31 cellular contexts compared by ENCODE assay signal in genomic region chr21:46600305-46600704, GRCh38. TPM values are rescaled to one million over a fixed set of nuclear protein-coding genes. Genes with fewer than 3 reads are reported as not detected.
A peak's percentile ranks its signal among the peaks of the same experiment; 100 is the strongest.
DNase-seq lines count a peak whose midpoint lies in the region; ATAC-seq, FAIRE-seq and TF ChIP-seq lines count a peak whose summit lies in the region.
"Had no signal": no experiment of that assay in that cellular context is flagged by ENCODE, and none has a peak within 500 bp of the region (broad histone marks: within the 10 kb centered on the region; RNA-seq: fewer than 3 reads in every experiment).

No MANE protein-coding gene starts in this region.

- H3K14ac ChIP-seq in IMR-90 (replicated peaks; ENCODE audit: low read depth, low read length), result no peak overlapping the region

- H3K4me2 ChIP-seq in IMR-90 (ENCODE audit: low read depth, low read length), result no peak overlapping the region
- H3K4me2 ChIP-seq in K562 (ENCODE audit: insufficient read depth, low read length), result no peak overlapping the region
- H3K4me2 ChIP-seq: GM23338 had no signal

- H4K20me1 ChIP-seq in IMR-90 (ENCODE audit: insufficient read depth, low read length) (no peaks in the 10 kb centered on the region), K562 (replicated peaks; ENCODE audit: control insufficient read depth, insufficient read depth, low read length) (no peaks in the 10 kb centered on the region)

- peak overlapping the region; percentile 43; the same call in 1 of the 2 replicates for H2AK5ac ChIP-seq in IMR-90 (ENCODE audit: low read depth, low read length)

- TF ChIP-seq CTCF in IMR-90 (conservative IDR thresholded peaks at IDR 0.05; ENCODE audit: low read depth, low read length), result no peak
- TF ChIP-seq CTCF in K562 (IDR thresholded peaks at IDR 0.05 in 2 of 3, conservative IDR thresholded peaks at IDR 0.05 in 1 of 3; ENCODE audit: insufficient read depth in 2 of 3, low read depth in 1 of 3, low read length in 3 of 3), result no peak

- no peak overlapping the region for H3K9ac ChIP-seq in IMR-90 (ENCODE audit: low read depth, low read length)
- H3K9ac ChIP-seq in K562 (ENCODE audit: insufficient read depth in 1 of 2, low read depth in 2 of 2, low read length in 2 of 2), result no peak overlapping the region; a peak in 1 of 4 replicates

- dilution Hi-C loops in IMR-90 (cut with HindIII; ENCODE audit: low sequenced_read_pairs, unreplicated experiment), result no loop called here

- no peaks in the 10 kb centered on the region for H3K27me3 Mint-ChIP-seq in naive thymus-derived CD4-positive, alpha-beta T cell
- no peaks in the 10 kb centered on the region for H3K27me3 Mint-ChIP-seq in effector memory CD8-positive, alpha-beta T cell

- peaks cover 11 to 75% (median 46%) of the 10 kb centered on the region in 7 donors for H3K4me1 Mint-ChIP-seq in naive thymus-derived CD4-positive, alpha-beta T cell
- H3K4me1 Mint-ChIP-seq in effector memory CD8-positive, alpha-beta T cell (ENCODE audit: low read depth in 2 of 2), result peaks cover 8 to 9% of the 10 kb centered on the region in 2 donors

- POLR2A ChIA-PET in IMR-90 (lab: Charles Lee; ENCODE audit: unreplicated experiment) (no interaction called here), K562 (lab: Yijun Ruan, JAX) (no interaction called here)
- POLR2A ChIA-PET in naive thymus-derived CD4-positive, alpha-beta T cell (lab: Charles Lee), result interaction anchor here (1.0 to 1.4 kb wide), 2 partner anchors 19 to 40 kb away, joined by 3 to 4 read pairs; no protein-coding TSS in a partner anchor

- TF ChIP-seq POLR2A in IMR-90 (IDR thresholded peaks at IDR 0.05; ENCODE audit: low read depth, low read length), result no peak
- no peak for TF ChIP-seq POLR2A in K562 (conservative IDR thresholded peaks at IDR 0.05)

- no peak overlapping the region; the same call in 2 of the 3 replicates for H2BK15ac ChIP-seq in IMR-90 (ENCODE audit: low read depth, low read length)

- no peak overlapping the region for H4K91ac ChIP-seq in IMR-90 (ENCODE audit: insufficient read depth, low read depth, low read length)

- no peak for DNase-seq in IMR-90
- DNase-seq in K562 (ENCODE audit: extremely low read depth in 1 of 4, low spot score in 3 of 4), result no peak
- DNase-seq in naive thymus-derived CD4-positive, alpha-beta T cell, result no peak
- no peak for DNase-seq in substantia nigra (lab: John Stamatoyannopoulos, UW)
- DNase-seq in effector memory CD8-positive, alpha-beta T cell, result no peak
- no peak for DNase-seq in frontal cortex (ENCODE audit: low spot score in 2 of 2)
- DNase-seq: Calu3; DMS79 treated with DMSO at 0.1 percent for 48 hours; GF-D8; HFFc6; Kasumi-1; MV-4-11; NCI-H1105; NCI-H1436 treated with DMSO at 0.1 percent for 48 hours; NCI-H187 treated with DMSO at 0.1 percent for 48 hours; NCI-H446 treated with DMSO at 0.1 percent for 48 hours; NCI-H526; NCI-H82; NK-92 treated with Interleukin-12 subunit alpha and Interleukin-12 subunit beta, amount 100 ng/mL, for 24 hours; PC-3; Right ventricle myocardium superior had no signal

- ATAC-seq in IMR-90 (ENCODE audit: low read depth) (no peak), K562 (no peak), HG02763 (IDR thresholded peaks at IDR 0.05; ENCODE audit: unreplicated experiment) (no peak)
- no peak for ATAC-seq in naive thymus-derived CD4-positive, alpha-beta T cell
- ATAC-seq in effector memory CD8-positive, alpha-beta T cell (replicated peaks), result no peak
- ATAC-seq: GM23338, PC-3 had no signal

- H3K27ac ChIP-seq in IMR-90 (ENCODE audit: insufficient read depth, low read length) (no peak overlapping the region), K562 (ENCODE audit: extremely low read depth, low read depth, low read length) (no peak overlapping the region), substantia nigra (ENCODE audit: low read depth, low read length, poor library complexity, severe bottlenecking) (peak overlapping the region; percentile 40)
- no peak overlapping the region for H3K27ac ChIP-seq in naive thymus-derived CD4-positive, alpha-beta T cell (ENCODE audit: low read depth, low read length)
- H3K27ac ChIP-seq: C4-2B, HL-60 had no signal

- TF ChIP-seq EP300 in K562 (IDR thresholded peaks at IDR 0.05; ENCODE audit: low read length), result no peak

- peak overlapping the region in 6 of 9 donors; percentile 50 to 84 (median 74) for H3K27ac Mint-ChIP-seq in naive thymus-derived CD4-positive, alpha-beta T cell
- H3K27ac Mint-ChIP-seq in effector memory CD8-positive, alpha-beta T cell, result no peak overlapping the region
- H3K27ac Mint-ChIP-seq: B cell, GM23338 had no signal

- no peak overlapping the region for H3K23ac ChIP-seq in IMR-90 (ENCODE audit: low read depth, low read length)

- H3K36me3 Mint-ChIP-seq in naive thymus-derived CD4-positive, alpha-beta T cell, result no peaks in the 10 kb centered on the region
- H3K36me3 Mint-ChIP-seq in effector memory CD8-positive, alpha-beta T cell (ENCODE audit: insufficient read depth), result no peaks in the 10 kb centered on the region

- H3K36me3 ChIP-seq in IMR-90 (ENCODE audit: control insufficient read depth, insufficient read depth, low read length) (no peaks in the 10 kb centered on the region), K562 (ENCODE audit: control insufficient read depth, insufficient read depth, low read length) (no peaks in the 10 kb centered on the region)
- H3K36me3 ChIP-seq in naive thymus-derived CD4-positive, alpha-beta T cell (ENCODE audit: control insufficient read depth in 2 of 3, insufficient read depth in 3 of 3, low read length in 3 of 3), result no peaks in the 10 kb centered on the region
- H3K36me3 ChIP-seq: HAP-1, SJSA1 had no signal

- H3K56ac ChIP-seq in IMR-90 (ENCODE audit: extremely low read depth, insufficient read depth, low read length), result no peak overlapping the region

- peak overlapping the region in 1 of 10 donors; percentile 43 for H3K4me3 Mint-ChIP-seq in naive thymus-derived CD4-positive, alpha-beta T cell
- H3K4me3 Mint-ChIP-seq in effector memory CD8-positive, alpha-beta T cell, result no peak overlapping the region
- H3K4me3 Mint-ChIP-seq: B cell, GM23338, HFFc6 had no signal

- H3K9me3 Mint-ChIP-seq in naive thymus-derived CD4-positive, alpha-beta T cell, result peaks cover 0 to 3% (median 0%) of the 10 kb centered on the region in 11 donors
- no peaks in the 10 kb centered on the region for H3K9me3 Mint-ChIP-seq in effector memory CD8-positive, alpha-beta T cell
- H3K9me3 Mint-ChIP-seq: HFFc6 had no signal

- H3K18ac ChIP-seq in IMR-90 (ENCODE audit: low read depth, low read length), result no peak overlapping the region

- peaks cover 8% of the 10 kb centered on the region; the same call in 1 of the 2 replicates for H3K9me1 ChIP-seq in IMR-90 (ENCODE audit: insufficient read depth, low read length)
- H3K9me1 ChIP-seq in K562 (ENCODE audit: control insufficient read depth, insufficient read depth, low read length), result no peaks in the 10 kb centered on the region

- H2BK120ac ChIP-seq in IMR-90 (ENCODE audit: low read depth, low read length), result no peak overlapping the region

- no CpG with 5 or more reads among the region's 5 CpGs for WGBS in IMR-90 (ENCODE audit: extremely low coverage in 2 of 2, insufficient read length in 1 of 2), 2 experiments
- WGBS in K562 (ENCODE audit: insufficient coverage, low coverage, missing lambda C conversion rate), result 12% methylated on average over 5 of the region's 5 CpGs

- H3K79me2 ChIP-seq in K562 (ENCODE audit: control insufficient read depth, insufficient read depth, low read length), result no peaks in the 10 kb centered on the region

- no peak overlapping the region for H4K5ac ChIP-seq in IMR-90 (ENCODE audit: low read depth, low read length)

- no peak for FAIRE-seq in K562 (lab: Jason Lieb, UNC)
- no peak for FAIRE-seq in frontal cortex (lab: Jason Lieb, UNC)
- FAIRE-seq: GM12891 had no signal

- H3K9me3 ChIP-seq in IMR-90 (ENCODE audit: control insufficient read depth, insufficient read depth, low read length) (no peaks in the 10 kb centered on the region), K562 (replicated peaks; ENCODE audit: control insufficient read depth, insufficient read depth, low read depth, low read length) (no peaks in the 10 kb centered on the region)
- no peaks in the 10 kb centered on the region for H3K9me3 ChIP-seq in naive thymus-derived CD4-positive, alpha-beta T cell (ENCODE audit: control insufficient read depth in 2 of 3, low read length in 3 of 3)
- H3K9me3 ChIP-seq: HAP-1, SJSA1 had no signal

- intact Hi-C loops in IMR-90 (cut with micrococcal nuclease), result no loop called here
- intact Hi-C loops in K562 (cut with micrococcal nuclease), result no loop called here
- intact Hi-C loops in naive thymus-derived CD4-positive, alpha-beta T cell (cut with micrococcal nuclease), result no loop called here

- H4K8ac ChIP-seq in IMR-90 (ENCODE audit: low read depth in 2 of 2, low read length in 2 of 2), result peak overlapping the region in 1 of 2 experiments; percentile 57; a peak in 1 of 4 replicates

- H3K4me3 ChIP-seq in IMR-90 (ENCODE audit: insufficient read depth, low read depth, low read length) (no peak overlapping the region), K562 (no peak overlapping the region)
- no peak overlapping the region for H3K4me3 ChIP-seq in naive thymus-derived CD4-positive, alpha-beta T cell (ENCODE audit: low read length)
- H3K4me3 ChIP-seq: GM23338, HAP-1, SJSA1 had no signal

- no peak overlapping the region for H2AFZ ChIP-seq in IMR-90 (replicated peaks; ENCODE audit: low read length, poor library complexity)
- H2AFZ ChIP-seq in K562 (ENCODE audit: low read depth, low read length), result no peak overlapping the region
- H2AFZ ChIP-seq: GM23338 had no signal

- no peak for TF ChIP-seq RAD21 in IMR-90 (IDR thresholded peaks at IDR 0.05; ENCODE audit: low read length)
- TF ChIP-seq RAD21 in K562 (CRISPR knock-in tag; conservative IDR thresholded peaks at IDR 0.05 in 1 of 2, IDR thresholded peaks at IDR 0.05 in 1 of 2), result no peak

- H3K27me3 ChIP-seq in IMR-90 (ENCODE audit: control insufficient read depth, insufficient read depth, low read length) (peaks cover 2% of the 10 kb centered on the region; the same call in 1 of the 2 replicates), K562 (ENCODE audit: control insufficient read depth in 2 of 2, insufficient read depth in 2 of 2, low read length in 2 of 2) (peaks cover 8 to 12% of the 10 kb centered on the region in 2 experiments; a peak in 3 of 5 replicates)
- no peaks in the 10 kb centered on the region for H3K27me3 ChIP-seq in naive thymus-derived CD4-positive, alpha-beta T cell (ENCODE audit: control insufficient read depth in 2 of 2, insufficient read depth in 2 of 2, low read length in 2 of 2)
- H3K27me3 ChIP-seq: SJSA1 had no signal

- H2BK20ac ChIP-seq in IMR-90 (ENCODE audit: low read depth, low read length), result no peak overlapping the region

- no peak overlapping the region for H2BK5ac ChIP-seq in IMR-90 (ENCODE audit: low read depth, low read length, poor library complexity, severe bottlenecking)

- H3K4me1 ChIP-seq in IMR-90 (ENCODE audit: control insufficient read depth, insufficient read depth, low read length), result peaks cover 6% of the 10 kb centered on the region
- H3K4me1 ChIP-seq in K562 (replicated peaks in 1 of 2; ENCODE audit: control insufficient read depth in 2 of 2, insufficient read depth in 2 of 2, low read length in 2 of 2), result peaks cover 20 to 22% of the 10 kb centered on the region in 2 experiments; a peak in 4 of 5 replicates
- peaks cover 6 to 19% of the 10 kb centered on the region in 2 donors for H3K4me1 ChIP-seq in naive thymus-derived CD4-positive, alpha-beta T cell (ENCODE audit: control insufficient read depth in 2 of 2, insufficient read depth in 2 of 2, low read length in 2 of 2)

- H2AK9ac ChIP-seq in IMR-90 (replicated peaks; ENCODE audit: low read depth, low read length, poor library complexity), result no peak overlapping the region

- H3K79me1 ChIP-seq in IMR-90 (ENCODE audit: low read depth in 1 of 2, low read length in 2 of 2), result no peaks in the 10 kb centered on the region

- in situ Hi-C loops in IMR-90 (cut with MboI; ENCODE audit: low sequenced_read_pairs), result no loop called here
- in situ Hi-C loops in K562 (cut with MboI), result no loop called here

- CTCF ChIA-PET in IMR-90 (lab: Yijun Ruan, JAX) (no interaction called here), K562 (lab: Yijun Ruan, JAX; ENCODE audit: low intra/inter-chr PET ratio) (no interaction called here)
- CTCF ChIA-PET in naive thymus-derived CD4-positive, alpha-beta T cell (lab: Charles Lee), result interaction anchor here (0.8 kb wide), 1 partner anchor 12 kb away, joined by 3 read pairs; no protein-coding TSS in a partner anchor

- 0 out of 2 replicates have a peak overlapping the region, but pooled peaks have one; percentile 28 for H3K4ac ChIP-seq in IMR-90 (ENCODE audit: low read depth, low read length)

- BruUV-seq in IMR-90 (replicated peaks; lab: Mats Ljungman, UMichigan), result no TSS peak
- no TSS peak for BruUV-seq in K562 (replicated peaks; lab: Mats Ljungman, UMichigan)

RNA-seq across cellular contexts. Expression of gene S100B, which starts 4.6 kb away (rescaled TPM):
- total RNA-seq in IMR-90 (2012; rRNA removed) (0.18 TPM in 1 of 2 replicates, not detected in the other), K562 (2014; rRNA removed) (not detected in 2 replicates), K562 (2014; rRNA removed; fragmentation: Illumina TruSeq; extraction: Trizol) (not detected in 2 replicates), K562 (2015; rRNA removed; fragmentation: Illumina TruSeq; extraction: Trizol) (not detected in 2 replicates), K562 (2021) (not detected in 2 replicates), frontal cortex (6.1 TPM)
- polyA plus RNA-seq in IMR-90 (2012; rRNA removed) (0.26 and 0.43 TPM in 2 replicates), K562 (2011; rRNA removed) (not detected in 2 replicates), K562 (2014; fragmentation: Illumina TruSeq; extraction: Trizol) (not detected in 2 replicates), K562 (2014; fragmentation: Nextera tagmentation; extraction: Ambion mirVana) (not detected), K562 (2014; rRNA removed) (not detected in 2 replicates)
- 0.04 and 0.16 TPM in 2 replicates for polyA plus RNA-seq in IMR-90 (2012; cell fraction: cytosol; rRNA removed)
- 0.14 TPM in 1 of 2 replicates, not detected in the other for polyA plus RNA-seq in IMR-90 (2012; cell fraction: nucleus; rRNA removed; ENCODE audit: low replicate concordance)
- total RNA-seq in K562 (2011; cell fraction: chromatin; rRNA removed; ENCODE audit: low replicate concordance), result not detected in 2 replicates
- total RNA-seq in K562 (2011; cell fraction: nucleolus; rRNA removed), result not detected in 2 replicates
- not detected in 2 replicates for total RNA-seq in K562 (2011; cell fraction: nucleoplasm; rRNA removed)
- not detected in 2 replicates for polyA plus RNA-seq in K562 (2011; cell fraction: cytosol; rRNA removed)
- polyA plus RNA-seq in K562 (2011; cell fraction: nucleus; rRNA removed), result not detected in 2 replicates
- not detected in 2 replicates for polyA plus RNA-seq in K562 (2012)
- polyA minus RNA-seq in K562 (2011; rRNA and poly(A)+ RNA removed), result not detected in 2 replicates
- polyA minus RNA-seq in K562 (2011; cell fraction: cytosol; rRNA and poly(A)+ RNA removed), result not detected in 2 replicates
- polyA minus RNA-seq in K562 (2011; cell fraction: nucleus; rRNA and poly(A)+ RNA removed), result not detected in 2 replicates
- total RNA-seq in naive thymus-derived CD4-positive, alpha-beta T cell, result 1 to 10 TPM in 1 of 5 experiments, under 1 TPM in 4; 0.27 to 2.3 (median 0.95) TPM
- 1 to 10 TPM; 1.1 to 7.0 TPM for polyA plus RNA-seq in naive thymus-derived CD4-positive, alpha-beta T cell
- total RNA-seq: A673, B cell, Calu3, HFFc6, M059J, PC-3, SJSA1 had no signal

RNA-seq across cellular contexts. Expression of gene PRMT2, which starts 35.2 kb away (rescaled TPM):
- total RNA-seq in IMR-90 (2012; rRNA removed) (126 and 127 TPM in 2 replicates), K562 (2014; rRNA removed) (59.9 and 68.1 TPM in 2 replicates), K562 (2014; rRNA removed; fragmentation: Illumina TruSeq; extraction: Trizol) (35.1 and 43.5 TPM in 2 replicates), K562 (2015; rRNA removed; fragmentation: Illumina TruSeq; extraction: Trizol) (57.0 and 59.3 TPM in 2 replicates), K562 (2021) (48.0 and 52.7 TPM in 2 replicates), frontal cortex (216 TPM)
- polyA plus RNA-seq in IMR-90 (2012; rRNA removed) (159 and 162 TPM in 2 replicates), K562 (2011; rRNA removed) (85.7 and 87.0 TPM in 2 replicates), K562 (2014; fragmentation: Illumina TruSeq; extraction: Trizol) (49.8 and 56.3 TPM in 2 replicates), K562 (2014; fragmentation: Nextera tagmentation; extraction: Ambion mirVana) (10 to 100 TPM; 37.2 to 70.9 TPM), K562 (2014; rRNA removed) (69.6 and 73.7 TPM in 2 replicates)
- 169 and 183 TPM in 2 replicates for polyA plus RNA-seq in IMR-90 (2012; cell fraction: cytosol; rRNA removed)
- polyA plus RNA-seq in IMR-90 (2012; cell fraction: nucleus; rRNA removed; ENCODE audit: low replicate concordance), result 159 and 168 TPM in 2 replicates
- total RNA-seq in K562 (2011; cell fraction: chromatin; rRNA removed; ENCODE audit: low replicate concordance), result 57.9 and 74.0 TPM in 2 replicates
- 39.0 and 43.6 TPM in 2 replicates for total RNA-seq in K562 (2011; cell fraction: nucleolus; rRNA removed)
- total RNA-seq in K562 (2011; cell fraction: nucleoplasm; rRNA removed), result 48.0 and 70.5 TPM in 2 replicates
- polyA plus RNA-seq in K562 (2011; cell fraction: cytosol; rRNA removed), result 87.3 and 99.4 TPM in 2 replicates
- polyA plus RNA-seq in K562 (2011; cell fraction: nucleus; rRNA removed), result 127 and 129 TPM in 2 replicates
- polyA plus RNA-seq in K562 (2012), result 72.9 and 73.8 TPM in 2 replicates
- 48.8 and 62.4 TPM in 2 replicates for polyA minus RNA-seq in K562 (2011; rRNA and poly(A)+ RNA removed)
- polyA minus RNA-seq in K562 (2011; cell fraction: cytosol; rRNA and poly(A)+ RNA removed), result 23.8 and 28.9 TPM in 2 replicates
- polyA minus RNA-seq in K562 (2011; cell fraction: nucleus; rRNA and poly(A)+ RNA removed), result 30.3 and 39.5 TPM in 2 replicates
- total RNA-seq in naive thymus-derived CD4-positive, alpha-beta T cell, result 100 to 1,000 TPM; 125 to 268 (median 177) TPM
- 100 to 1,000 TPM; 326 to 377 TPM for polyA plus RNA-seq in naive thymus-derived CD4-positive, alpha-beta T cell

Comparison
In these comparisons a context has a peak if more than half of its experiments do, and no peak if none do; other contexts are left out.
1. H3K27ac Mint-ChIP-seq: peak in naive thymus-derived CD4-positive, alpha-beta T cell (6 of 9); none in effector memory CD8-positive, alpha-beta T cell (0 of 2).